ENCODE assay signal across 8 cellular contexts in the genomic region with DNA sequence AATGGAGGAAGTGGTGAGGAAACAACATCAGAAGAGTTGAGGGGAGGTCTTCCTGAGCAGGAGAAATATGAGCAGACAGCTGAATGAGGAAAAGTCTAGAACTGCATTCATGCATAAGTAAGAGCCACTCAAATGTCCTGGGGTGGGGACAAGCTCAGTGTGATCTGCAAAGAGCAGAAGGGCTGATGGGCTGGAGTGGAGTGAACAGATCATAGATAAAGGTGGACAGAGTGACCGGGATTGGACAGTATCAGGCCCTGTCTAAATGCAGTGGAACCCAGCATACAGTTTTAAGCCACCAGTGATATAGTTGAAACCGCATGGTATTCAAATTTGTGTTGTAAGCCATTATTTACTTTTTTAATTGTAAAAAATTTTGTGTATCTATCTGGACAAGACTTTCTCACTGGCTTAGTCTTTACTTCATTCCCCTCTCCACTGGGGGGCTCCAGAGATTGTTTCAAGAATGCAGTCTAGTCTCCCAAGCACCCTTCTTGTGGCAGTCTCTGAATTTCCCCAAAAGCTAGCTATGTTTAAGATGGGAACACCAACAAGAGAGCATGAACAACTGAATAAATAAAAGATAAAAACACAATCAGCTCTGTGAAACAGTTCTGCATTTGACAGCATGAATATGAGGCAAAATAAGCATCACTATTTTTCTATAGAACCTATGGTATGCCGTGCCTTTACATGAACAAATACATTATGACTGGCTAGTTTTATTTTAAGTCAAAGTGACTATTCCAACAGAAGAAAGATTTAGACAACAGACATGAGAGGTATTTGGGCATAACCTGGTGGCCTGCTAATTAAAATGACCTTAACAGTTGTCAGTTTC. TPM values are rescaled to one million over a fixed set of nuclear protein-coding genes. Genes with fewer than 3 reads are reported as not detected.
DNase-seq lines count a peak whose midpoint lies in the region; ATAC-seq and TF ChIP-seq lines count a peak whose summit lies in the region.

No MANE protein-coding gene starts in this region.

- H3K27ac Mint-ChIP-seq in neural crest cell (ENCODE audit: unreplicated experiment): no peak overlapping the region

- H3K9me3 ChIP-seq in Panc1 (ENCODE audit: control insufficient read depth, insufficient read depth, low read depth, low read length): no peaks in the 10 kb centered on the region

- peaks cover 8% of the 10 kb centered on the region for H3K27me3 Mint-ChIP-seq in neural crest cell (ENCODE audit: low read depth)

- no peak for TF ChIP-seq POLR2A in erythroblast (IDR thresholded peaks at IDR 0.05; ENCODE audit: low read length)

- intact Hi-C loops in Panc1 (cut with micrococcal nuclease; ENCODE audit: unreplicated experiment): loop anchor here (2.0 to 5.0 kb wide), 2 partner anchors 143 to 355 kb away; no protein-coding TSS in a partner anchor

- H3K4me1 ChIP-seq in Panc1 (ENCODE audit: control insufficient read depth, insufficient read depth, low read length): no peaks in the 10 kb centered on the region

- in situ Hi-C loops in Panc1 (cut with HindIII; ENCODE audit: low pct_unique_long_range_greater_than_20kb, low sequenced_read_pairs): no loop called here

- H3K36me3 ChIP-seq in Panc1 (ENCODE audit: control insufficient read depth, insufficient read depth, low read length): no peaks in the 10 kb centered on the region

- TF ChIP-seq CTCF in GM12864 (IDR thresholded peaks at IDR 0.05; ENCODE audit: low read depth, low read length, missing control alignments): peak; percentile 37
- TF ChIP-seq CTCF in Panc1 (IDR thresholded peaks at IDR 0.05): peak; percentile 48; the same call in 1 of the 2 replicates
- peak; percentile 66 for TF ChIP-seq CTCF in neural crest cell (conservative IDR thresholded peaks at IDR 0.05)

- H3K4me3 ChIP-seq in GM12864 (ENCODE audit: low read depth, low read length) (no peak overlapping the region), Panc1 (ENCODE audit: low read depth in 2 of 2, low read length in 2 of 2) (no peak overlapping the region)

- no peak overlapping the region for H3K27ac ChIP-seq in Panc1 (ENCODE audit: low read length)

- POLR2A ChIA-PET in Panc1 (lab: Charles Lee): no interaction called here

- peak; percentile 75 for ATAC-seq in HG03354 (IDR thresholded peaks at IDR 0.05; ENCODE audit: poor library complexity, severe bottlenecking, unreplicated experiment)
- peak; percentile 83; the same call in 1 of the 2 replicates for ATAC-seq in Panc1
- ATAC-seq in GM19467 (IDR thresholded peaks at IDR 0.05; ENCODE audit: unreplicated experiment): no peak
- no peak for ATAC-seq in esophagus mucosa

- no peaks in the 10 kb centered on the region for H3K36me3 Mint-ChIP-seq in neural crest cell (ENCODE audit: low read depth)

- CTCF ChIA-PET in Panc1 (lab: Charles Lee): no interaction called here

- no peaks in the 10 kb centered on the region for H3K4me1 Mint-ChIP-seq in neural crest cell

- H3K4me3 Mint-ChIP-seq in neural crest cell: no peak overlapping the region

- DNase-seq in GM12864 (ENCODE audit: low read depth): no peak
- DNase-seq in Panc1 (ENCODE audit: low read depth, low spot score): no peak
- peak; percentile 6 to 9 for DNase-seq in erythroblast (lab: John Stamatoyannopoulos, UW)
- DNase-seq in neural crest cell (ENCODE audit: low read depth, low spot score): no peak
- no peak for DNase-seq in NCI-H187 treated with DMSO at 0.1 percent for 48 hours (lab: John Stamatoyannopoulos, UW)

- peaks cover 8% of the 10 kb centered on the region for H3K9me3 Mint-ChIP-seq in neural crest cell

- H3K27me3 ChIP-seq in Panc1 (ENCODE audit: control insufficient read depth, insufficient read depth, low read length): no peaks in the 10 kb centered on the region

- BruUV-seq in Panc1 (replicated peaks; lab: Mats Ljungman, UMichigan): no TSS peak

RNA-seq across cellular contexts. Expression of gene STK32A, which starts 10.7 kb away (rescaled TPM):
- total RNA-seq in Panc1 (2021; ENCODE audit: unreplicated experiment) (not detected), neural crest cell (0.28 and 0.61 TPM in 2 replicates), esophagus mucosa (0.04 TPM)
- not detected for polyA plus RNA-seq in Panc1 (2012; ENCODE audit: insufficient read length)

Comparison
In these comparisons a context has a peak if more than half of its experiments do, and no peak if none do; other contexts are left out.
1. DNase-seq: peak in erythroblast (2 of 2); none in GM12864 (single experiment), Panc1 (single experiment), neural crest cell (single experiment) and NCI-H187 treated with DMSO at 0.1 percent for 48 hours (single experiment).
2. ATAC-seq: peak in HG03354 (single experiment) and Panc1 (single experiment); none in GM19467 (single experiment) and esophagus mucosa (single experiment).
3. Peak in every context shown above with its lines, with median percentiles within 50 percentile points of each other: CTCF ChIP-seq.